In the genomic region with DNA sequence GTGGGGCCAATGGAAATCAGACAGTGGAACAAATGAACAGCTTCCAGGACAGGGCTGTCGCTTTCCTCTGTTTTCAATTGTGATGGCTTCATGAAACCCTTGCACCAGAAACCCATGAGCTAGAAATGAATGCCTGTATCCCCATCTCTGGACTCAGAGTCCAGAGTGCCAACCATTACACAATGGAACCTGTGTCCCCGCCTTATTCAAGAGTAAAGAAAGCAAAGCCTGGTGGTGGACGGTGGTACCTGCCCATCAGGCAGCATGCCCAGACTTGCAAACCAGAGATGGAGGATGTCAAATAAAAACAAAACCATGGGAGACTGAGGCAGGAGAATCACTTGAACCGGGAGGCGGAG, we compare ENCODE assay signal across 10 cellular contexts. TPM values are rescaled to one million over a fixed set of nuclear protein-coding genes. Genes with fewer than 3 reads are reported as not detected.
A peak's percentile ranks its signal among the peaks of the same experiment; 100 is the strongest.
DNase-seq lines count a peak whose midpoint lies in the region; ATAC-seq and TF ChIP-seq lines count a peak whose summit lies in the region.
"Had no signal": no experiment of that assay in that cellular context is flagged by ENCODE, and none has a peak within 500 bp of the region (broad histone marks: within the 10 kb centered on the region; RNA-seq: fewer than 3 reads in every experiment).

No MANE protein-coding gene starts in this region.

- no peaks in the 10 kb centered on the region for H3K9me2 ChIP-seq in PC-3 (replicated peaks; ENCODE audit: low read length)

- H3K4me3 ChIP-seq in PC-3 (ENCODE audit: low read length) = peak overlapping the region; percentile 51; the same call in 1 of the 2 replicates
- H3K4me3 ChIP-seq in esophagus muscularis mucosa = no peak overlapping the region
- peak overlapping the region; percentile 12 for H3K4me3 ChIP-seq in skeletal muscle cell (ENCODE audit: low read depth, low read length)

- CTCF ChIA-PET in PC-3 (lab: Charles Lee) = interaction anchor here (0.9 to 1.2 kb wide), 3 partner anchors 25 to 68 kb away, joined by 3 to 6 read pairs (median 3); no protein-coding TSS in a partner anchor

- H3K4me1 ChIP-seq in PC-3 (ENCODE audit: insufficient read depth, low read length) (peaks cover 89% of the 10 kb centered on the region), esophagus muscularis mucosa (peaks cover 50 to 72% (median 60%) of the 10 kb centered on the region in 4 donors)

- TF ChIP-seq CTCF in PC-3 (conservative IDR thresholded peaks at IDR 0.05; ENCODE audit: low read depth, low read length) (peak; percentile 45), esophagus muscularis mucosa (IDR thresholded peaks at IDR 0.05) (peak in 1 of 3 experiments; percentile 26)

- BruUV-seq in PC-3 (replicated peaks; lab: Mats Ljungman, UMichigan) = no TSS peak

- intact Hi-C loops in PC-3 (cut with micrococcal nuclease) = loop anchor here (5.0 to 10.0 kb wide), 2 partner anchors 139 to 407 kb away; a partner anchor contains a TSS
- intact Hi-C loops in esophagus muscularis mucosa (cut with DNase I) = no loop called here

- peaks cover 27% of the 10 kb centered on the region for H3K79me2 ChIP-seq in PC-3 (ENCODE audit: low read length)

- POLR2A ChIA-PET in PC-3 (lab: Charles Lee; ENCODE audit: unreplicated experiment) = interaction anchor here (0.6 kb wide), 3 partner anchors 13 to 356 kb away, joined by 5 to 17 read pairs (median 6); no protein-coding TSS in a partner anchor

- H3K27ac ChIP-seq in PC-3 (ENCODE audit: low read length) (peak overlapping the region; percentile 94), esophagus muscularis mucosa (replicated peaks in 1 of 4) (peak overlapping the region; percentile 77 to 88 (median 84))

- H3K36me3 ChIP-seq in PC-3 (ENCODE audit: low read depth, low read length) (no peaks in the 10 kb centered on the region), esophagus muscularis mucosa (no peaks in the 10 kb centered on the region)

- DNase-seq in ELR (ENCODE audit: low read depth) (peak; percentile 73), PC-3 (no peak), esophagus muscularis mucosa (ENCODE audit: extremely low spot score) (no peak), skeletal muscle cell (ENCODE audit: low read depth) (no peak), NCI-H1694 treated with DMSO at 0.1 percent for 48 hours (lab: John Stamatoyannopoulos, UW) (no peak)
- DNase-seq in activated CD4-positive, alpha-beta T cell treated with anti-CD3 and anti-CD28 coated beads, Interleukin-2, amount 50 U/mL, for 1 hour = no peak
- DNase-seq: H7, NCI-H1048 had no signal

- no peak for TF ChIP-seq EP300 in esophagus muscularis mucosa (IDR thresholded peaks at IDR 0.05)

- H3K9me3 ChIP-seq in PC-3 (ENCODE audit: low read length) (no peaks in the 10 kb centered on the region), esophagus muscularis mucosa (no peaks in the 10 kb centered on the region)

- H4K20me1 ChIP-seq in PC-3 (ENCODE audit: low read length) = no peaks in the 10 kb centered on the region

- H3F3A ChIP-seq in PC-3 (ENCODE audit: low read length, unreplicated experiment) = peaks cover 9% of the 10 kb centered on the region

- H3K9ac ChIP-seq in PC-3 (ENCODE audit: low read length) = peak overlapping the region; percentile 83

- H3K27me3 ChIP-seq in PC-3 (ENCODE audit: low read length) (no peaks in the 10 kb centered on the region), esophagus muscularis mucosa (no peaks in the 10 kb centered on the region)

- WGBS in esophagus muscularis mucosa = 69% methylated on average over 5 of the region's 5 CpGs

- ATAC-seq in PC-3 = peak; percentile 1
- no peak for ATAC-seq in HG03565 (IDR thresholded peaks at IDR 0.05; ENCODE audit: unreplicated experiment)
- no peak for ATAC-seq in GM21786 (IDR thresholded peaks at IDR 0.05; ENCODE audit: unreplicated experiment)

- peak overlapping the region; percentile 80 for H3K4me2 ChIP-seq in PC-3 (ENCODE audit: low read length)

- H2AFZ ChIP-seq in PC-3 (ENCODE audit: low read length) = peak overlapping the region; percentile 33; the same call in 1 of the 2 replicates

- no peak for TF ChIP-seq POLR2A in esophagus muscularis mucosa (IDR thresholded peaks at IDR 0.05; ENCODE audit: low read depth)

RNA-seq across cellular contexts. Expression of a gene that starts 4.4 kb away (rescaled TPM):
- total RNA-seq in PC-3 (2014; rRNA removed) (1,259 and 1,457 TPM in 2 replicates), esophagus muscularis mucosa (100 to 1,000 TPM in 3 of 4 donors, 10 to 100 TPM in 1; 91.9 to 231 (median 161) TPM)

RNA-seq across cellular contexts. Expression of a gene that starts 42.5 kb away (rescaled TPM):
- total RNA-seq in PC-3 (2014; rRNA removed) = 5.9 and 11.1 TPM in 2 replicates
- total RNA-seq in esophagus muscularis mucosa = 1 to 10 TPM in 1 of 4 donors, not detected in 3; 1.0 TPM
- total RNA-seq: H7 had no signal

Comparison
In these comparisons a context has a peak if more than half of its experiments do, and no peak if none do; other contexts are left out.
1. H3K4me3 ChIP-seq: peak in PC-3 (single experiment) and skeletal muscle cell (single experiment); none in esophagus muscularis mucosa (0 of 4).